11 cellular contexts compared by ENCODE assay signal in genomic region chr6:37741757-37742400, GRCh38. TPM values are rescaled to one million over a fixed set of nuclear protein-coding genes. Genes with fewer than 3 reads are reported as not detected.
A peak's percentile ranks its signal among the peaks of the same experiment; 100 is the strongest.
DNase-seq lines count a peak whose midpoint lies in the region; ATAC-seq and TF ChIP-seq lines count a peak whose summit lies in the region.
"Had no signal": no experiment of that assay in that cellular context is flagged by ENCODE, and none has a peak within 500 bp of the region (broad histone marks: within the 10 kb centered on the region; RNA-seq: fewer than 3 reads in every experiment).

No MANE protein-coding gene starts in this region.

- no peak for TF ChIP-seq EP300 in transverse colon (IDR thresholded peaks at IDR 0.05; ENCODE audit: low read depth)

- H3K9me3 Mint-ChIP-seq in activated naive CD4-positive, alpha-beta T cell treated with anti-CD3 and anti-CD28 coated beads for 36 hours = no peaks in the 10 kb centered on the region

- peaks cover 9% of the 10 kb centered on the region for H3K27me3 Mint-ChIP-seq in activated naive CD4-positive, alpha-beta T cell treated with anti-CD3 and anti-CD28 coated beads for 36 hours (ENCODE audit: low read depth)

- intact Hi-C loops in activated naive CD4-positive, alpha-beta T cell treated with anti-CD3 and anti-CD28 coated beads for 36 hours (cut with micrococcal nuclease) = no loop called here
- intact Hi-C loops in heart right ventricle (cut with DNase I) (no loop called here), transverse colon (cut with DNase I; ENCODE audit: low total_unique reads) (no loop called here)

- H3K9me3 ChIP-seq in heart right ventricle = no peaks in the 10 kb centered on the region
- no peaks in the 10 kb centered on the region for H3K9me3 ChIP-seq in transverse colon
- H3K9me3 ChIP-seq: testis had no signal

- 11% methylated on average over 10 of the region's 10 CpGs for WGBS in heart right ventricle, 2 donors
- 5% methylated on average over 10 of the region's 10 CpGs; no CpG with 5 or more reads in 1 of the 2 donors for WGBS in transverse colon (ENCODE audit: low coverage in 1 of 2), 2 donors

- no peak overlapping the region for H3K27ac Mint-ChIP-seq in activated naive CD4-positive, alpha-beta T cell treated with anti-CD3 and anti-CD28 coated beads for 36 hours
- H3K27ac Mint-ChIP-seq: IgD-negative memory B cell had no signal

- peak in 8 of 9 donors; percentile 27 to 56 (median 48) for TF ChIP-seq CTCF in heart right ventricle (IDR thresholded peaks at IDR 0.05)
- TF ChIP-seq CTCF in transverse colon (IDR thresholded peaks at IDR 0.05) = peak in 1 of 5 experiments; percentile 21

- H3K4me3 ChIP-seq in heart right ventricle (no peak overlapping the region), transverse colon (no peak overlapping the region)
- H3K4me3 ChIP-seq: testis had no signal

- H3K36me3 ChIP-seq in heart right ventricle = no peaks in the 10 kb centered on the region
- no peaks in the 10 kb centered on the region for H3K36me3 ChIP-seq in transverse colon

- peaks cover 0 to 22% (median 2%) of the 10 kb centered on the region in 7 donors for H3K27me3 ChIP-seq in heart right ventricle
- peaks cover 20% of the 10 kb centered on the region for H3K27me3 ChIP-seq in transverse colon
- H3K27me3 ChIP-seq: testis had no signal

- CTCF ChIA-PET in activated naive CD4-positive, alpha-beta T cell treated with anti-CD3 and anti-CD28 coated beads for 36 hours (lab: Charles Lee) = interaction anchor here (0.6 kb wide), 2 partner anchors 27 to 65 kb away, joined by 3 read pairs; no protein-coding TSS in a partner anchor

- H3K4me3 Mint-ChIP-seq in activated naive CD4-positive, alpha-beta T cell treated with anti-CD3 and anti-CD28 coated beads for 36 hours = no peak overlapping the region
- H3K4me3 Mint-ChIP-seq: IgD-negative memory B cell had no signal

- TF ChIP-seq POLR2A in transverse colon (IDR thresholded peaks at IDR 0.05) = no peak

- ATAC-seq in heart right ventricle (peak in 6 of 8 donors; percentile 68 to 81 (median 76)), HG03175 (IDR thresholded peaks at IDR 0.05; ENCODE audit: unreplicated experiment) (no peak), GM19452 (IDR thresholded peaks at IDR 0.05; ENCODE audit: unreplicated experiment) (no peak)

- H3K4me1 ChIP-seq in heart right ventricle (peaks cover 0 to 8% (median 0%) of the 10 kb centered on the region in 9 donors), transverse colon (no peaks in the 10 kb centered on the region)
- H3K4me1 ChIP-seq: testis had no signal

- in situ Hi-C loops in transverse colon (cut with MboI; ENCODE audit: low pct_ligation_motif_present in 1 of 4, low pct_unique_long_range_greater_than_20kb in 1 of 4, low sequenced_read_pairs in 3 of 4) = no loop called here

- peak; percentile 44 for DNase-seq in activated naive CD4-positive, alpha-beta T cell treated with anti-CD3 and anti-CD28 coated beads for 36 hours
- DNase-seq in activated naive CD4-positive, alpha-beta T cell treated with anti-CD3 and anti-CD28 coated beads, Interleukin-2, amount 50 U/mL, for 16 hours = no peak
- DNase-seq in RPMI8226 (peak; percentile 51), heart right ventricle (peak in 1 of 2 donors; percentile 12), transverse colon (peak; percentile 31), amniotic stem cell (lab: John Stamatoyannopoulos, UW) (no peak)
- DNase-seq: activated naive CD4-positive, alpha-beta T cell; testis had no signal

- H3K4me1 Mint-ChIP-seq in activated naive CD4-positive, alpha-beta T cell treated with anti-CD3 and anti-CD28 coated beads for 36 hours (ENCODE audit: low read depth) = no peaks in the 10 kb centered on the region

- H3K36me3 Mint-ChIP-seq in activated naive CD4-positive, alpha-beta T cell treated with anti-CD3 and anti-CD28 coated beads for 36 hours (ENCODE audit: low read depth) = no peaks in the 10 kb centered on the region

- H3K27ac ChIP-seq in heart right ventricle (no peak overlapping the region), transverse colon (no peak overlapping the region)
- H3K27ac ChIP-seq: testis had no signal

RNA-seq across cellular contexts. Expression of gene MDGA1, which starts 44.2 kb away (rescaled TPM):
- total RNA-seq in activated naive CD4-positive, alpha-beta T cell treated with anti-CD3 and anti-CD28 coated beads for 36 hours = 1 to 10 TPM; 2.8 to 3.6 TPM
- total RNA-seq in heart right ventricle (10 to 100 TPM in 1 of 10 donors, 1 to 10 TPM in 9; 1.1 to 12.0 (median 2.0) TPM), transverse colon (10 to 100 TPM in 1 of 4 donors, 1 to 10 TPM in 1, under 1 TPM in 2; 0.68 to 50.5 (median 2.2) TPM)
- 1 to 10 TPM in 1 of 2 donors, under 1 TPM in 1; 0.36 to 1.6 TPM for polyA plus RNA-seq in heart right ventricle

Comparison
In these comparisons a context has a peak if more than half of its experiments do, and no peak if none do; other contexts are left out.
1. DNase-seq: peak in activated naive CD4-positive, alpha-beta T cell treated with anti-CD3 and anti-CD28 coated beads for 36 hours (single experiment), RPMI8226 (single experiment) and transverse colon (single experiment); none in activated naive CD4-positive, alpha-beta T cell treated with anti-CD3 and anti-CD28 coated beads, Interleukin-2, amount 50 U/mL, for 16 hours (single experiment) and amniotic stem cell (single experiment).
2. ATAC-seq: peak in heart right ventricle (6 of 8); none in HG03175 (single experiment) and GM19452 (single experiment).